In the genomic region with DNA sequence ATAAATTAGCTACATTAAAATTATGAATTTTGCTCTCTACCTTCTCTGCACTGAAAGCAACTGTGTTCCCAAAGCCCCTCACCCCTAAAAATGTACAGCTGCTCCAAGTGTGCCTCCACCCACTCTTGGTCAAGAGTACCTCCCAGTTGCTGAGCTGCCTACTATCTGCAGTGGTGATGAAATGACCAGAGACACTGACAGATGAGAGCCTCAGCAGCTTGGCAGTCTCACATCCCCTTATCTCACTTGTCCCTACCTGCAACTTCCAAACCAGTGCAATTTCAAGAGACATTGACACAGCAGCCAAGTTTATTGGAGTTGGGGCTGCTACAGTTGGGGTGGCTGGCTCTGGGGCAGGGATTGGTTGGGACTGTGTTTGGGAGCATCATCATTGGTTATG, we compare ENCODE assay signal across 2 cellular contexts.
TF ChIP-seq lines count a peak whose summit lies in the region.

No MANE protein-coding gene starts in this region.

TF ChIP-seq in K562, 482 proteins besides CTCF, POLR2A, EP300 and RAD21 (continues in another document):
- TF ChIP-seq, protein P1, sequence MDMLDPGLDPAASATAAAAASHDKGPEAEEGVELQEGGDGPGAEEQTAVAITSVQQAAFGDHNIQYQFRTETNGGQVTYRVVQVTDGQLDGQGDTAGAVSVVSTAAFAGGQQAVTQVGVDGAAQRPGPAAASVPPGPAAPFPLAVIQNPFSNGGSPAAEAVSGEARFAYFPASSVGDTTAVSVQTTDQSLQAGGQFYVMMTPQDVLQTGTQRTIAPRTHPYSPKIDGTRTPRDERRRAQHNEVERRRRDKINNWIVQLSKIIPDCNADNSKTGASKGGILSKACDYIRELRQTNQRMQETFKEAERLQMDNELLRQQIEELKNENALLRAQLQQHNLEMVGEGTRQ (CRISPR knock-in tag; IDR thresholded peaks at IDR 0.05): no peak
- TF ChIP-seq FOXA3 (CRISPR knock-in tag; conservative IDR thresholded peaks at IDR 0.05 in 1 of 2, IDR thresholded peaks at IDR 0.05 in 1 of 2) (no peak), ZNF280B (CRISPR knock-in tag; IDR thresholded peaks at IDR 0.05) (no peak), HNRNPL (IDR thresholded peaks at IDR 0.05; ENCODE audit: low read depth, low read length) (no peak), HNRNPUL1 (IDR thresholded peaks at IDR 0.05; ENCODE audit: low read length) (no peak), LCOR (CRISPR knock-in tag; IDR thresholded peaks at IDR 0.05) (no peak), CEBPB (tag; IDR thresholded peaks at IDR 0.05) (peak; percentile 27; the same call in 1 of the 2 replicates), MEIS2 (IDR thresholded peaks at IDR 0.05; ENCODE audit: partially characterized antibody) (peak; percentile 60), ZKSCAN1 (IDR thresholded peaks at IDR 0.05; ENCODE audit: low read depth, low read length) (peak; percentile 80; the same call in 1 of the 2 replicates), NFE2L1 (tag; IDR thresholded peaks at IDR 0.05; ENCODE audit: borderline replicate concordance, low read depth) (no peak), SMAD4 (CRISPR knock-in tag; conservative IDR thresholded peaks at IDR 0.05) (no peak), NCOA4 (IDR thresholded peaks at IDR 0.05; ENCODE audit: partially characterized antibody) (no peak), NONO (IDR thresholded peaks at IDR 0.05; ENCODE audit: low read depth in 2 of 2, low read length in 1 of 2) (no peak), SMARCB1 (IDR thresholded peaks at IDR 0.05; ENCODE audit: insufficient read length, low read depth) (no peak), TAF15 (IDR thresholded peaks at IDR 0.05; ENCODE audit: low read depth, low read length) (no peak), SMC3 (conservative IDR thresholded peaks at IDR 0.05; ENCODE audit: insufficient read depth, low read depth, low read length) (no peak), ZNF586 (CRISPR knock-in tag; conservative IDR thresholded peaks at IDR 0.05) (no peak)
- TF ChIP-seq, protein P2, sequence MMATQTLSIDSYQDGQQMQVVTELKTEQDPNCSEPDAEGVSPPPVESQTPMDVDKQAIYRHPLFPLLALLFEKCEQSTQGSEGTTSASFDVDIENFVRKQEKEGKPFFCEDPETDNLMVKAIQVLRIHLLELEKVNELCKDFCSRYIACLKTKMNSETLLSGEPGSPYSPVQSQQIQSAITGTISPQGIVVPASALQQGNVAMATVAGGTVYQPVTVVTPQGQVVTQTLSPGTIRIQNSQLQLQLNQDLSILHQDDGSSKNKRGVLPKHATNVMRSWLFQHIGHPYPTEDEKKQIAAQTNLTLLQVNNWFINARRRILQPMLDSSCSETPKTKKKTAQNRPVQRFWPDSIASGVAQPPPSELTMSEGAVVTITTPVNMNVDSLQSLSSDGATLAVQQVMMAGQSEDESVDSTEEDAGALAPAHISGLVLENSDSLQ (IDR thresholded peaks at IDR 0.05): peak; percentile 35; the same call in 1 of the 2 replicates
- TF ChIP-seq, protein P3, sequence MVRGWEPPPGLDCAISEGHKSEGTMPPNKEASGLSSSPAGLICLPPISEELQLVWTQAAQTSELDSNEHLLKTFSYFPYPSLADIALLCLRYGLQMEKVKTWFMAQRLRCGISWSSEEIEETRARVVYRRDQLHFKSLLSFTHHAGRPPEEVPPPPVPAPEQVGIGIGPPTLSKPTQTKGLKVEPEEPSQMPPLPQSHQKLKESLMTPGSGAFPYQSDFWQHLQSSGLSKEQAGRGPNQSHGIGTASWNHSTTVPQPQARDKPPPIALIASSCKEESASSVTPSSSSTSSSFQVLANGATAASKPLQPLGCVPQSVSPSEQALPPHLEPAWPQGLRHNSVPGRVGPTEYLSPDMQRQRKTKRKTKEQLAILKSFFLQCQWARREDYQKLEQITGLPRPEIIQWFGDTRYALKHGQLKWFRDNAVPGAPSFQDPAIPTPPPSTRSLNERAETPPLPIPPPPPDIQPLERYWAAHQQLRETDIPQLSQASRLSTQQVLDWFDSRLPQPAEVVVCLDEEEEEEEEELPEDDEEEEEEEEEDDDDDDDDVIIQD (CRISPR knock-in tag; IDR thresholded peaks at IDR 0.05): no peak
- TF ChIP-seq, protein P4, sequence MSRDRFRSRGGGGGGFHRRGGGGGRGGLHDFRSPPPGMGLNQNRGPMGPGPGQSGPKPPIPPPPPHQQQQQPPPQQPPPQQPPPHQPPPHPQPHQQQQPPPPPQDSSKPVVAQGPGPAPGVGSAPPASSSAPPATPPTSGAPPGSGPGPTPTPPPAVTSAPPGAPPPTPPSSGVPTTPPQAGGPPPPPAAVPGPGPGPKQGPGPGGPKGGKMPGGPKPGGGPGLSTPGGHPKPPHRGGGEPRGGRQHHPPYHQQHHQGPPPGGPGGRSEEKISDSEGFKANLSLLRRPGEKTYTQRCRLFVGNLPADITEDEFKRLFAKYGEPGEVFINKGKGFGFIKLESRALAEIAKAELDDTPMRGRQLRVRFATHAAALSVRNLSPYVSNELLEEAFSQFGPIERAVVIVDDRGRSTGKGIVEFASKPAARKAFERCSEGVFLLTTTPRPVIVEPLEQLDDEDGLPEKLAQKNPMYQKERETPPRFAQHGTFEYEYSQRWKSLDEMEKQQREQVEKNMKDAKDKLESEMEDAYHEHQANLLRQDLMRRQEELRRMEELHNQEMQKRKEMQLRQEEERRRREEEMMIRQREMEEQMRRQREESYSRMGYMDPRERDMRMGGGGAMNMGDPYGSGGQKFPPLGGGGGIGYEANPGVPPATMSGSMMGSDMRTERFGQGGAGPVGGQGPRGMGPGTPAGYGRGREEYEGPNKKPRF (IDR thresholded peaks at IDR 0.05; ENCODE audit: low read depth, low read length): no peak

TF ChIP-seq in H1, 55 proteins besides CTCF, POLR2A, EP300 and RAD21:
- TF ChIP-seq RNF2 (IDR thresholded peaks at IDR 0.05; ENCODE audit: borderline replicate concordance, low read depth, low read length, missing control alignments, poor library complexity, severe bottlenecking) (no peak), BACH1 (IDR thresholded peaks at IDR 0.05; ENCODE audit: low read length) (no peak), SP4 (IDR thresholded peaks at IDR 0.05; ENCODE audit: low read length) (no peak)
